Comparison of ENCODE assay signal across 13 cellular contexts in genomic region chr7:23235688-23236280, GRCh38. TPM values are rescaled to one million over a fixed set of nuclear protein-coding genes. Genes with fewer than 3 reads are reported as not detected.
A peak's percentile ranks its signal among the peaks of the same experiment; 100 is the strongest.
DNase-seq lines count a peak whose midpoint lies in the region; ATAC-seq and TF ChIP-seq lines count a peak whose summit lies in the region.
"Had no signal": no experiment of that assay in that cellular context is flagged by ENCODE, and none has a peak within 500 bp of the region (broad histone marks: within the 10 kb centered on the region; RNA-seq: fewer than 3 reads in every experiment).

No MANE protein-coding gene starts in this region.

- no peak for TF ChIP-seq CTCF in epithelial cell of esophagus (IDR thresholded peaks at IDR 0.05; ENCODE audit: insufficient read depth, low read depth, low read length, missing control alignments)
- TF ChIP-seq CTCF in lower leg skin (IDR thresholded peaks at IDR 0.05), result no peak

- ATAC-seq in HG03342 (IDR thresholded peaks at IDR 0.05; ENCODE audit: unreplicated experiment), result no peak
- ATAC-seq in activated CD4-positive, CD25-positive, alpha-beta regulatory T cell treated with anti-CD3 and anti-CD28 coated beads, Interleukin-2, amount 50 U/mL, for 24 hours, result no peak
- ATAC-seq: activated T-cell treated with anti-CD3 and anti-CD28 coated beads, Interleukin-2, amount 50 U/mL, for 72 hours; body of pancreas; WTC11 had no signal

- intact Hi-C loops in lower leg skin (cut with DNase I; ENCODE audit: low total_unique reads), result no loop called here

- H3K4me3 ChIP-seq in epithelial cell of esophagus (ENCODE audit: low read length), result no peak overlapping the region
- H3K4me3 ChIP-seq in lower leg skin (ENCODE audit: low read depth, poor library complexity, severe bottlenecking), result no peak overlapping the region
- H3K4me3 ChIP-seq: body of pancreas had no signal

- TF ChIP-seq POLR2A in lower leg skin (IDR thresholded peaks at IDR 0.05), result no peak

- WGBS in lower leg skin, 2 donors, result 38 to 44% methylated on average over 6 of the region's 6 CpGs

- DNase-seq in Daoy (ENCODE audit: low read depth) (peak; percentile 91), NCI-H446 (lab: John Stamatoyannopoulos, UW) (peak; percentile 38 to 84), epithelial cell of esophagus (ENCODE audit: low read depth) (peak; percentile 100), lower leg skin (ENCODE audit: low spot score in 2 of 2) (peak; percentile 84 to 88), iPS-NIHi7 (ENCODE audit: extremely low spot score) (no peak), activated T-cell treated with anti-CD3 and anti-CD28 coated beads for 4 hours (no peak)
- DNase-seq: activated T-cell treated with anti-CD3 and anti-CD28 coated beads, Interleukin-2, amount 50 U/mL, for 72 hours; BE2C; body of pancreas; NCI-H510A treated with DMSO at 0.1 percent for 48 hours had no signal

RNA-seq across cellular contexts. Expression of gene GPNMB, which starts 10.8 kb away (rescaled TPM):
- 6.9 and 14.5 TPM in 2 replicates for total RNA-seq in Daoy (2014; rRNA removed; shearing (Covaris generic))
- total RNA-seq in lower leg skin, result 100 to 1,000 TPM; 357 to 554 (median 469) TPM

RNA-seq across cellular contexts. Expression of gene NUP42, which starts 53.9 kb away (rescaled TPM):
- 62.1 and 83.4 TPM in 2 replicates for total RNA-seq in Daoy (2014; rRNA removed; shearing (Covaris generic))
- 10 to 100 TPM; 24.6 to 34.4 (median 28.1) TPM for total RNA-seq in lower leg skin

Comparison
In these comparisons a context has a peak if more than half of its experiments do, and no peak if none do; other contexts are left out.
1. DNase-seq: peak in Daoy (single experiment), NCI-H446 (2 of 2), epithelial cell of esophagus (single experiment) and lower leg skin (2 of 2); none in iPS-NIHi7 (single experiment) and activated T-cell treated with anti-CD3 and anti-CD28 coated beads for 4 hours (single experiment).
2. RNA of gene GPNMB, which starts 10.8 kb away (total RNA-seq): 357 to 554 TPM in lower leg skin; 6.9 to 14.5 TPM in Daoy; every median in the first group is over 10 times any median in the second.